In the genomic region with DNA sequence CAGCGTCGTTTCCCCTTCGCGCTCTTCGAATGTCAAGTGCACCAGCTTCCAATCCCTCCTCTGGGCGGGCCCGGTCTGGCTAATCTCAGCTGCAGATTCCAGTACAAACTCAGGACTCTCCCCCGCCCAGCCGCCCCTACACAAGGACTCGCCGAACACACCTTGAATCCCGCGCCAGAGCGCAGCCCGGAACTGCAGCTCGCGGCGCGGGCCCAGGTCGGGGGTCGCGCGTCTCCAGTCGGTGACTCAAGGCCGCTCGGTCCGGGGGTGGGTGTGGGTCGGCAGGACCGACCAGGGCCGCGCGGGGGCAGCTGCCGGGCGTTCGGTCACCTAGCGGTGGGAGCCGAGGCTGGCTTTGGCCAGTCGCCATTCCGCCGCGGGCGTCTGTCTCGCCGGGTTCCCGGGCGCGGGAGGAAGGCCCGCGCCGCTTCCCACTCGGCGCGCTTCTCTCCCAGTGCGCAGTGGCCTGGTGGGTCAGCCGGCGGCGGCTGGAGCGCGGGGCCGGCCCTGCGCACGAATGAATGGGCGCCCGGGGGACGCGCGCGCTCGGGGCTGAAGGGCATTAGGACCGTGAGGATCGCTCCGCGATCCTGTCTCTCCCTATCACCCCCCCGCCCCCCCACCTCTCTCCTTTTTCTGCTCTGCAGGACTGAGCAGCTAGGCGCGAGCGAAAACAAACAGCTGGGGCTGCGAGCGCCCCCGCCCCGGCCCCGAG, we compare ENCODE assay signal across 8 cellular contexts. TPM values are rescaled to one million over a fixed set of nuclear protein-coding genes. Genes with fewer than 3 reads are reported as not detected.
DNase-seq lines count a peak whose midpoint lies in the region; ATAC-seq and TF ChIP-seq lines count a peak whose summit lies in the region.

TSS of gene GALNT16 (plus strand) at position 628 of the 715 bp plus-strand sequence. CDS start 133 bp downstream, outside the sequence.

- ATAC-seq in CD4-positive, alpha-beta T cell (ENCODE audit: poor library complexity): no peak
- ATAC-seq in heart right ventricle (peak; percentile 8 to 58 (median 36)), sciatic nerve (no peak), HG03571 (IDR thresholded peaks at IDR 0.05; ENCODE audit: unreplicated experiment) (no peak)

- H3K4me3 ChIP-seq in HL-60 (replicated peaks; ENCODE audit: insufficient read depth, low read length) (peak within 1 kb of the TSS; percentile 21), heart right ventricle (peak within 1 kb of the TSS; percentile 33 to 87 (median 72))

- no peaks in the 10 kb centered on the region for H3K9me3 ChIP-seq in CD4-positive, alpha-beta T cell (ENCODE audit: control insufficient read depth, low read length)
- no peaks in the 10 kb centered on the region for H3K9me3 ChIP-seq in heart right ventricle

- peaks cover 4% of the 10 kb centered on the region for H3K4me1 Mint-ChIP-seq in CD4-positive, alpha-beta T cell (ENCODE audit: low read depth)
- H3K4me1 Mint-ChIP-seq in activated CD4-positive, alpha-beta memory T cell treated with anti-CD3 and anti-CD28 coated beads, Interleukin-2, amount 10 ng/mL, durations not matched to agents 7 days and 5 days: peaks cover 7% of the 10 kb centered on the region
- peaks cover 15% of the 10 kb centered on the region for H3K4me1 Mint-ChIP-seq in progenitor cell of endocrine pancreas (ENCODE audit: low read depth)

- POLR2A ChIA-PET in CD4-positive, alpha-beta T cell (lab: Charles Lee): no interaction called here
- POLR2A ChIA-PET in activated CD4-positive, alpha-beta memory T cell treated with anti-CD3 and anti-CD28 coated beads, Interleukin-2, amount 10 ng/mL, durations not matched to agents 7 days and 5 days (lab: Charles Lee): no interaction called here

- H3K27ac ChIP-seq in CD4-positive, alpha-beta T cell (ENCODE audit: low read depth, low read length): no peak within 1 kb of the TSS
- no peak within 1 kb of the TSS for H3K27ac ChIP-seq in HL-60 (replicated peaks)
- peak within 1 kb of the TSS; percentile 47 to 86 (median 81) for H3K27ac ChIP-seq in heart right ventricle

- H3K36me3 ChIP-seq in heart right ventricle: no peaks in the 10 kb centered on the region

- no peak within 1 kb of the TSS for H3K27ac Mint-ChIP-seq in CD4-positive, alpha-beta T cell
- no peak within 1 kb of the TSS for H3K27ac Mint-ChIP-seq in activated CD4-positive, alpha-beta memory T cell treated with anti-CD3 and anti-CD28 coated beads, Interleukin-2, amount 10 ng/mL, durations not matched to agents 7 days and 5 days
- peak within 1 kb of the TSS; percentile 71 for H3K27ac Mint-ChIP-seq in progenitor cell of endocrine pancreas

- WGBS in heart right ventricle, 2 donors: 1% methylated on average over 80 to 82 of the region's 82 CpGs

- H3K4me3 Mint-ChIP-seq in CD4-positive, alpha-beta T cell: peak within 1 kb of the TSS; percentile 20
- peak within 1 kb of the TSS; percentile 24 for H3K4me3 Mint-ChIP-seq in activated CD4-positive, alpha-beta memory T cell treated with anti-CD3 and anti-CD28 coated beads, Interleukin-2, amount 10 ng/mL, durations not matched to agents 7 days and 5 days
- peak within 1 kb of the TSS; percentile 79 for H3K4me3 Mint-ChIP-seq in progenitor cell of endocrine pancreas (ENCODE audit: low read depth)

- H3K4me1 ChIP-seq in heart right ventricle: peaks cover 6 to 61% (median 42%) of the 10 kb centered on the region in 9 donors

- CTCF ChIA-PET in CD4-positive, alpha-beta T cell (lab: Charles Lee): no interaction called here
- CTCF ChIA-PET in activated CD4-positive, alpha-beta memory T cell treated with anti-CD3 and anti-CD28 coated beads, Interleukin-2, amount 10 ng/mL, durations not matched to agents 7 days and 5 days (lab: Charles Lee): interaction anchor here (0.6 kb wide), 1 partner anchor 230 kb away, joined by 3 read pairs; no protein-coding TSS in a partner anchor

- H3K27me3 Mint-ChIP-seq in CD4-positive, alpha-beta T cell: peaks cover 72% of the 10 kb centered on the region
- peaks cover 74% of the 10 kb centered on the region for H3K27me3 Mint-ChIP-seq in activated CD4-positive, alpha-beta memory T cell treated with anti-CD3 and anti-CD28 coated beads, Interleukin-2, amount 10 ng/mL, durations not matched to agents 7 days and 5 days
- peaks cover 47% of the 10 kb centered on the region for H3K27me3 Mint-ChIP-seq in progenitor cell of endocrine pancreas

- TF ChIP-seq CTCF in CD4-positive, alpha-beta T cell (IDR thresholded peaks at IDR 0.05): no peak
- TF ChIP-seq CTCF in HL-60 (IDR thresholded peaks at IDR 0.05; ENCODE audit: insufficient read depth, low read length): no peak
- TF ChIP-seq CTCF in heart right ventricle (IDR thresholded peaks at IDR 0.05): peak in 7 of 9 donors; percentile 19 to 62 (median 48)
- peak; percentile 63 for TF ChIP-seq CTCF in progenitor cell of endocrine pancreas (IDR thresholded peaks at IDR 0.05; ENCODE audit: unreplicated experiment)

- H3K36me3 Mint-ChIP-seq in CD4-positive, alpha-beta T cell (ENCODE audit: low read depth): no peaks in the 10 kb centered on the region
- no peaks in the 10 kb centered on the region for H3K36me3 Mint-ChIP-seq in activated CD4-positive, alpha-beta memory T cell treated with anti-CD3 and anti-CD28 coated beads, Interleukin-2, amount 10 ng/mL, durations not matched to agents 7 days and 5 days (ENCODE audit: low read depth)
- no peaks in the 10 kb centered on the region for H3K36me3 Mint-ChIP-seq in progenitor cell of endocrine pancreas (ENCODE audit: insufficient read depth)

- no peak for DNase-seq in CD4-positive, alpha-beta T cell
- DNase-seq in HL-60 (ENCODE audit: low read depth in 1 of 2, low spot score in 1 of 2) (no peak), heart right ventricle (peak; percentile 47 to 54), progenitor cell of endocrine pancreas (ENCODE audit: low spot score, unreplicated experiment) (peak; percentile 71), NCI-H2029 treated with DMSO at 0.1 percent for 48 hours (lab: John Stamatoyannopoulos, UW) (no peak), sciatic nerve (ENCODE audit: low spot score) (no peak)
- DNase-seq in activated CD4-positive, alpha-beta memory T cell treated with anti-CD3 and anti-CD28 coated beads, Interleukin-2, amount 10 ng/mL, durations not matched to agents 7 days and 5 days: no peak

- intact Hi-C loops in CD4-positive, alpha-beta T cell (cut with DNase I, micrococcal nuclease): no loop called here
- intact Hi-C loops in heart right ventricle (cut with DNase I) (loop anchor here in 4 of 10 donors (2.0 to 10.0 kb wide), 6 partner anchors 29 to 203 kb away; no protein-coding TSS in a partner anchor), sciatic nerve (cut with DNase I) (no loop called here)

- peaks cover 61% of the 10 kb centered on the region for H3K27me3 ChIP-seq in CD4-positive, alpha-beta T cell (ENCODE audit: control insufficient read depth, insufficient read depth, low read length)
- H3K27me3 ChIP-seq in HL-60 (ENCODE audit: insufficient read depth, poor library complexity, severe bottlenecking) (peaks cover 11% of the 10 kb centered on the region), heart right ventricle (peaks cover 0 to 74% (median 19%) of the 10 kb centered on the region in 7 donors)

- H3K9me3 Mint-ChIP-seq in CD4-positive, alpha-beta T cell: no peaks in the 10 kb centered on the region
- H3K9me3 Mint-ChIP-seq in activated CD4-positive, alpha-beta memory T cell treated with anti-CD3 and anti-CD28 coated beads, Interleukin-2, amount 10 ng/mL, durations not matched to agents 7 days and 5 days: no peaks in the 10 kb centered on the region
- no peaks in the 10 kb centered on the region for H3K9me3 Mint-ChIP-seq in progenitor cell of endocrine pancreas (ENCODE audit: low read depth)

RNA-seq across cellular contexts. Expression of gene GALNT16, which starts in this region (rescaled TPM):
- total RNA-seq in CD4-positive, alpha-beta T cell: not detected
- total RNA-seq in activated CD4-positive, alpha-beta memory T cell treated with anti-CD3 and anti-CD28 coated beads, Interleukin-2, amount 10 ng/mL, durations not matched to agents 7 days and 5 days: not detected
- total RNA-seq in heart right ventricle (100 to 1,000 TPM in 2 of 10 donors, 10 to 100 TPM in 8; 51.2 to 106 (median 71.7) TPM), progenitor cell of endocrine pancreas (9.5 and 12.7 TPM in 2 replicates), sciatic nerve (8.1 TPM)
- 10 to 100 TPM in 1 of 2 donors, 1 to 10 TPM in 1; 9.6 to 56.5 TPM for polyA plus RNA-seq in heart right ventricle

Comparison
In these comparisons a context has a peak if more than half of its experiments do, and no peak if none do; other contexts are left out.
1. ATAC-seq: peak in heart right ventricle (8 of 8); none in CD4-positive, alpha-beta T cell (single experiment), sciatic nerve (single experiment) and HG03571 (single experiment).
2. DNase-seq: peak in heart right ventricle (2 of 2) and progenitor cell of endocrine pancreas (single experiment); none in CD4-positive, alpha-beta T cell (0 of 10), HL-60 (0 of 2), activated CD4-positive, alpha-beta memory T cell treated with anti-CD3 and anti-CD28 coated beads, Interleukin-2, amount 10 ng/mL, durations not matched to agents 7 days and 5 days (single experiment), NCI-H2029 treated with DMSO at 0.1 percent for 48 hours (single experiment) and sciatic nerve (single experiment).
3. H3K27ac ChIP-seq: peak in heart right ventricle (10 of 10); none in CD4-positive, alpha-beta T cell (single experiment) and HL-60 (single experiment).
4. H3K4me3 Mint-ChIP-seq: peak in every context shown above with its lines; median percentile 79 in progenitor cell of endocrine pancreas; 24 in activated CD4-positive, alpha-beta memory T cell treated with anti-CD3 and anti-CD28 coated beads, Interleukin-2, amount 10 ng/mL, durations not matched to agents 7 days and 5 days; 20 in CD4-positive, alpha-beta T cell.
5. CTCF ChIP-seq: peak in heart right ventricle (7 of 9) and progenitor cell of endocrine pancreas (single experiment); none in CD4-positive, alpha-beta T cell (single experiment) and HL-60 (single experiment).